Comparison of ENCODE assay signal across 8 cellular contexts in genomic region chr22:50169774-50170341, GRCh38. TPM values are rescaled to one million over a fixed set of nuclear protein-coding genes. Genes with fewer than 3 reads are reported as not detected.
DNase-seq lines count a peak whose midpoint lies in the region; ATAC-seq, FAIRE-seq and TF ChIP-seq lines count a peak whose summit lies in the region.
"Had no signal": no experiment of that assay in that cellular context is flagged by ENCODE, and none has a peak within 500 bp of the region (broad histone marks: within the 10 kb centered on the region; RNA-seq: fewer than 3 reads in every experiment).

No MANE protein-coding gene starts in this region.

- CTCF ChIA-PET in Panc1 (lab: Charles Lee) = no interaction called here
- CTCF ChIA-PET in K562 (lab: Yijun Ruan, JAX; ENCODE audit: low intra/inter-chr PET ratio) = interaction anchor here (0.6 kb wide), 1 partner anchor 41 kb away, joined by 3 read pairs; no protein-coding TSS in a partner anchor
- CTCF ChIA-PET in naive thymus-derived CD4-positive, alpha-beta T cell (lab: Charles Lee) = no interaction called here

- H3K27ac ChIP-seq in H9 (ENCODE audit: insufficient read length, low read depth, low read length) (no peak overlapping the region), Panc1 (ENCODE audit: low read length) (no peak overlapping the region), K562 (ENCODE audit: extremely low read depth, low read depth, low read length) (peak overlapping the region; percentile 65; the same call in 2 of the 3 replicates), uterus (no peak overlapping the region)
- H3K27ac ChIP-seq in naive thymus-derived CD4-positive, alpha-beta T cell (ENCODE audit: low read depth, low read length) = no peak overlapping the region

- no peak overlapping the region for H3K23ac ChIP-seq in H9 (ENCODE audit: insufficient read length, low read depth, low read length)

- intact Hi-C loops in Panc1 (cut with micrococcal nuclease; ENCODE audit: unreplicated experiment) (no loop called here), K562 (cut with micrococcal nuclease) (no loop called here), uterus (cut with DNase I; ENCODE audit: low total_unique reads) (no loop called here)
- intact Hi-C loops in naive thymus-derived CD4-positive, alpha-beta T cell (cut with micrococcal nuclease) = loop anchor here (2.0 to 10.0 kb wide), 2 partner anchors 21 to 175 kb away; no protein-coding TSS in a partner anchor

- peaks cover 5% of the 10 kb centered on the region for H3K23me2 ChIP-seq in H9 (ENCODE audit: insufficient read length, low read depth, low read length, poor library complexity, severe bottlenecking)

- H3K4me1 ChIP-seq in H9 (ENCODE audit: insufficient read depth, low read length) = no peaks in the 10 kb centered on the region
- H3K4me1 ChIP-seq in Panc1 (ENCODE audit: control insufficient read depth, insufficient read depth, low read length) = no peaks in the 10 kb centered on the region
- H3K4me1 ChIP-seq in K562 (replicated peaks in 1 of 2; ENCODE audit: control insufficient read depth in 2 of 2, insufficient read depth in 2 of 2, low read length in 2 of 2) = peaks cover 10 to 47% of the 10 kb centered on the region in 2 experiments; a peak in 4 of 5 replicates
- no peaks in the 10 kb centered on the region for H3K4me1 ChIP-seq in naive thymus-derived CD4-positive, alpha-beta T cell (ENCODE audit: control insufficient read depth in 2 of 2, insufficient read depth in 2 of 2, low read length in 2 of 2)
- peaks cover 0 to 9% of the 10 kb centered on the region in 2 donors for H3K4me1 ChIP-seq in uterus

- TF ChIP-seq EP300 in K562 (IDR thresholded peaks at IDR 0.05; ENCODE audit: low read length) = no peak

- H4K20me1 ChIP-seq in H9 (ENCODE audit: control insufficient read depth, insufficient read depth, insufficient read length) (no peaks in the 10 kb centered on the region), K562 (replicated peaks; ENCODE audit: control insufficient read depth, insufficient read depth, low read length) (no peaks in the 10 kb centered on the region)

- H3K36me3 ChIP-seq in Panc1 (ENCODE audit: control insufficient read depth, insufficient read depth, low read length) (no peaks in the 10 kb centered on the region), K562 (ENCODE audit: control insufficient read depth, insufficient read depth, low read length) (no peaks in the 10 kb centered on the region), uterus (no peaks in the 10 kb centered on the region)
- no peaks in the 10 kb centered on the region for H3K36me3 ChIP-seq in naive thymus-derived CD4-positive, alpha-beta T cell (ENCODE audit: control insufficient read depth in 2 of 3, insufficient read depth in 3 of 3, low read length in 3 of 3)

- H3K4me2 ChIP-seq in H9 (ENCODE audit: insufficient read depth, insufficient read length, low read length) (peak overlapping the region; percentile 11), K562 (ENCODE audit: insufficient read depth, low read length) (no peak overlapping the region; the same call in 1 of the 2 replicates)

- no peak overlapping the region for H2AK5ac ChIP-seq in H9 (ENCODE audit: insufficient read length, low read length)

- TF ChIP-seq CTCF in H9 (conservative IDR thresholded peaks at IDR 0.05) (no peak; the same call in 2 of the 3 replicates), Panc1 (IDR thresholded peaks at IDR 0.05) (no peak), K562 (IDR thresholded peaks at IDR 0.05 in 2 of 3, conservative IDR thresholded peaks at IDR 0.05 in 1 of 3; ENCODE audit: insufficient read depth in 2 of 3, low read depth in 1 of 3, low read length in 3 of 3) (no peak), uterus (IDR thresholded peaks at IDR 0.05) (no peak)

- no peak overlapping the region for H4K5ac ChIP-seq in H9 (ENCODE audit: insufficient read length, low read depth, low read length)

- no peak overlapping the region for H2BK15ac ChIP-seq in H9 (ENCODE audit: low read depth, low read length)

- H2BK12ac ChIP-seq in H9 (ENCODE audit: insufficient read length, low read depth, low read length) = no peak overlapping the region

- no CpG with 5 or more reads among the region's 70 CpGs for WGBS in H9 (ENCODE audit: extremely low coverage, insufficient read length, low lambda C conversion rate)
- 3% methylated on average over 11 of the region's 70 CpGs for WGBS in K562 (ENCODE audit: insufficient coverage, low coverage, missing lambda C conversion rate)

- no peak overlapping the region for H3K56ac ChIP-seq in H9 (ENCODE audit: insufficient read length, low read depth, low read length)

- peaks cover 4 to 10% of the 10 kb centered on the region in 2 experiments for H3K4me1 Mint-ChIP-seq in H9
- H3K4me1 Mint-ChIP-seq in naive thymus-derived CD4-positive, alpha-beta T cell = peaks cover 0 to 6% (median 2%) of the 10 kb centered on the region in 7 donors

- no peak for DNase-seq in H9
- no peak for DNase-seq in Panc1 (ENCODE audit: low read depth, low spot score)
- DNase-seq in K562 (ENCODE audit: extremely low read depth in 1 of 4, low spot score in 3 of 4) = peak; percentile 75 to 84 (median 79)
- DNase-seq in naive thymus-derived CD4-positive, alpha-beta T cell = peak in 2 of 9 donors; percentile 18 to 69
- no peak for DNase-seq in uterus
- no peak for DNase-seq in HPDE6-E6E7 (ENCODE audit: extremely low spot score)

- H2AFZ ChIP-seq in H9 (ENCODE audit: low read length) (no peak overlapping the region), K562 (ENCODE audit: low read depth, low read length) (no peak overlapping the region)

- no peak for FAIRE-seq in K562 (lab: Jason Lieb, UNC)
- FAIRE-seq: TTC549 had no signal

- H2BK120ac ChIP-seq in H9 (ENCODE audit: low read depth, low read length, poor library complexity, severe bottlenecking) = no peak overlapping the region

- no peak for TF ChIP-seq POLR2A in K562 (conservative IDR thresholded peaks at IDR 0.05)
- no peak for TF ChIP-seq POLR2A in uterus (IDR thresholded peaks at IDR 0.05)

- H3K9me3 ChIP-seq in H9 (ENCODE audit: control insufficient read depth, low read depth, low read length) (no peaks in the 10 kb centered on the region), Panc1 (ENCODE audit: control insufficient read depth, insufficient read depth, low read depth, low read length) (no peaks in the 10 kb centered on the region), K562 (replicated peaks; ENCODE audit: control insufficient read depth, insufficient read depth, low read depth, low read length) (no peaks in the 10 kb centered on the region), uterus (no peaks in the 10 kb centered on the region)
- H3K9me3 ChIP-seq in naive thymus-derived CD4-positive, alpha-beta T cell (ENCODE audit: control insufficient read depth in 2 of 3, low read length in 3 of 3) = no peaks in the 10 kb centered on the region

- H3K4ac ChIP-seq in H9 (ENCODE audit: low read depth, low read length) = no peak overlapping the region

- H3K79me2 ChIP-seq in H9 (ENCODE audit: insufficient read depth, low read length) (no peaks in the 10 kb centered on the region), K562 (ENCODE audit: control insufficient read depth, insufficient read depth, low read length) (no peaks in the 10 kb centered on the region)

- H4K8ac ChIP-seq in H9 (replicated peaks; ENCODE audit: insufficient read length, low read depth, low read length) = no peak overlapping the region

- no peak overlapping the region for H2BK20ac ChIP-seq in H9 (ENCODE audit: low read depth, low read length, poor library complexity, severe bottlenecking)

- H3K36me3 Mint-ChIP-seq in H9 (ENCODE audit: insufficient read depth in 1 of 3, low read depth in 3 of 3) = peaks cover 0 to 2% (median 0%) of the 10 kb centered on the region in 3 experiments; a peak in 2 of 7 replicates
- H3K36me3 Mint-ChIP-seq in naive thymus-derived CD4-positive, alpha-beta T cell = no peaks in the 10 kb centered on the region

- BruUV-seq in Panc1 (replicated peaks; lab: Mats Ljungman, UMichigan) (no TSS peak), K562 (replicated peaks; lab: Mats Ljungman, UMichigan) (no TSS peak)

- no peak overlapping the region for H3K9ac ChIP-seq in H9 (ENCODE audit: extremely low read depth, insufficient read length, low read length)
- peak overlapping the region; percentile 46 to 87; a peak in 3 of 4 replicates for H3K9ac ChIP-seq in K562 (ENCODE audit: insufficient read depth in 1 of 2, low read depth in 2 of 2, low read length in 2 of 2)

- H3K27me3 Mint-ChIP-seq in H9 (ENCODE audit: low read depth) = peaks cover 47% of the 10 kb centered on the region
- peaks cover 20 to 48% (median 39%) of the 10 kb centered on the region in 5 donors for H3K27me3 Mint-ChIP-seq in naive thymus-derived CD4-positive, alpha-beta T cell

- TF ChIP-seq RAD21 in K562 (CRISPR knock-in tag; conservative IDR thresholded peaks at IDR 0.05 in 1 of 2, IDR thresholded peaks at IDR 0.05 in 1 of 2) = no peak

- no peak overlapping the region for H3K18ac ChIP-seq in H9 (ENCODE audit: insufficient read length, low read depth, low read length)

- in situ Hi-C loops in Panc1 (cut with HindIII; ENCODE audit: low pct_unique_long_range_greater_than_20kb, low sequenced_read_pairs) (no loop called here), K562 (cut with MboI) (no loop called here)

- POLR2A ChIA-PET in Panc1 (lab: Charles Lee) (no interaction called here), K562 (lab: Yijun Ruan, JAX) (interaction anchor here (0.5 kb wide), 1 partner anchor 20 kb away, joined by 3 read pairs; no protein-coding TSS in a partner anchor)
- POLR2A ChIA-PET in naive thymus-derived CD4-positive, alpha-beta T cell (lab: Charles Lee) = no interaction called here

- no peaks in the 10 kb centered on the region for H3K9me1 ChIP-seq in K562 (ENCODE audit: control insufficient read depth, insufficient read depth, low read length)

- H4K91ac ChIP-seq in H9 (ENCODE audit: insufficient read length, low read depth, low read length) = no peak overlapping the region

- no peak overlapping the region for H3K27ac Mint-ChIP-seq in H9
- no peak overlapping the region for H3K27ac Mint-ChIP-seq in naive thymus-derived CD4-positive, alpha-beta T cell

- H3K9me3 Mint-ChIP-seq in H9 = no peaks in the 10 kb centered on the region; a peak in 1 of 5 replicates
- no peaks in the 10 kb centered on the region for H3K9me3 Mint-ChIP-seq in naive thymus-derived CD4-positive, alpha-beta T cell

- peak overlapping the region; percentile 54 to 78 for H3K4me3 Mint-ChIP-seq in H9
- peak overlapping the region in 6 of 10 donors; percentile 39 to 63 (median 47) for H3K4me3 Mint-ChIP-seq in naive thymus-derived CD4-positive, alpha-beta T cell

- H3K14ac ChIP-seq in H9 (ENCODE audit: insufficient read depth, low read length) = no peak overlapping the region

- H2BK5ac ChIP-seq in H9 (ENCODE audit: insufficient read length, low read length) = no peak overlapping the region

- no peak overlapping the region for H3T11ph ChIP-seq in H9 (ENCODE audit: low read length)

- peak; percentile 59 for ATAC-seq in Panc1
- peak; percentile 80 for ATAC-seq in K562
- ATAC-seq in naive thymus-derived CD4-positive, alpha-beta T cell = peak; percentile 68
- ATAC-seq in GM19351 (IDR thresholded peaks at IDR 0.05; ENCODE audit: unreplicated experiment) = no peak

- H3K27me3 ChIP-seq in H9 (ENCODE audit: insufficient read depth, low read length) (peaks cover 3% of the 10 kb centered on the region; the same call in 1 of the 2 replicates), Panc1 (ENCODE audit: control insufficient read depth, insufficient read depth, low read length) (no peaks in the 10 kb centered on the region), K562 (ENCODE audit: control insufficient read depth in 2 of 2, insufficient read depth in 2 of 2, low read length in 2 of 2) (no peaks in the 10 kb centered on the region), uterus (peaks cover 0 to 2% of the 10 kb centered on the region in 2 donors)
- peaks cover 0 to 4% of the 10 kb centered on the region in 2 donors for H3K27me3 ChIP-seq in naive thymus-derived CD4-positive, alpha-beta T cell (ENCODE audit: control insufficient read depth in 2 of 2, insufficient read depth in 2 of 2, low read length in 2 of 2)

- H3K79me1 ChIP-seq in H9 (ENCODE audit: insufficient read depth, low read depth, low read length, poor library complexity, severe bottlenecking) = no peaks in the 10 kb centered on the region

- H3K4me3 ChIP-seq in Panc1 (ENCODE audit: low read depth in 2 of 2, low read length in 2 of 2) (peak overlapping the region in 1 of 2 experiments; percentile 27; a peak in 3 of 4 replicates), K562 (peak overlapping the region; percentile 34), uterus (peak overlapping the region; percentile 12 to 45)
- no peak overlapping the region for H3K4me3 ChIP-seq in naive thymus-derived CD4-positive, alpha-beta T cell (ENCODE audit: low read length)

RNA-seq across cellular contexts. Expression of gene PANX2, which starts 0.7 kb away (rescaled TPM):
- total RNA-seq in H9 (2021) (6.7 and 8.0 TPM in 2 replicates), Panc1 (2021; ENCODE audit: unreplicated experiment) (0.77 TPM), K562 (2014; rRNA removed) (0.61 and 1.0 TPM in 2 replicates), K562 (2014; rRNA removed; fragmentation: Illumina TruSeq; extraction: Trizol) (0.06 and 0.07 TPM in 2 replicates), K562 (2015; rRNA removed; fragmentation: Illumina TruSeq; extraction: Trizol) (0.15 and 0.29 TPM in 2 replicates), K562 (2021) (3.0 and 3.9 TPM in 2 replicates), uterus (under 1 TPM in 2 of 4 donors, not detected in 2; 0.35 to 0.43 TPM)
- 1.1 TPM for polyA plus RNA-seq in Panc1 (2012; ENCODE audit: insufficient read length)
- total RNA-seq in K562 (2011; cell fraction: chromatin; rRNA removed; ENCODE audit: low replicate concordance) = 2.9 and 7.9 TPM in 2 replicates
- total RNA-seq in K562 (2011; cell fraction: nucleolus; rRNA removed) = 4.5 and 5.7 TPM in 2 replicates
- total RNA-seq in K562 (2011; cell fraction: nucleoplasm; rRNA removed) = 4.0 and 4.1 TPM in 2 replicates
- polyA plus RNA-seq in K562 (2011; rRNA removed) (1.1 and 1.7 TPM in 2 replicates), K562 (2014; fragmentation: Illumina TruSeq; extraction: Trizol) (0.22 and 0.72 TPM in 2 replicates), K562 (2014; fragmentation: Nextera tagmentation; extraction: Ambion mirVana) (under 1 TPM in 1 of 2 experiments, not detected in 1; 0.01 TPM), K562 (2014; rRNA removed) (1.7 and 1.9 TPM in 2 replicates)
- 2.4 and 3.0 TPM in 2 replicates for polyA plus RNA-seq in K562 (2011; cell fraction: cytosol; rRNA removed)
- polyA plus RNA-seq in K562 (2011; cell fraction: nucleus; rRNA removed) = 7.8 and 9.9 TPM in 2 replicates
- 2.1 and 7.6 TPM in 2 replicates for polyA plus RNA-seq in K562 (2012)
- 0.24 and 0.60 TPM in 2 replicates for polyA minus RNA-seq in K562 (2011; rRNA and poly(A)+ RNA removed)
- 1.1 and 2.9 TPM in 2 replicates for polyA minus RNA-seq in K562 (2011; cell fraction: cytosol; rRNA and poly(A)+ RNA removed)
- 1.2 and 1.7 TPM in 2 replicates for polyA minus RNA-seq in K562 (2011; cell fraction: nucleus; rRNA and poly(A)+ RNA removed)
- total RNA-seq in naive thymus-derived CD4-positive, alpha-beta T cell = 1 to 10 TPM in 1 of 5 experiments, under 1 TPM in 2, not detected in 2; 0.27 to 2.0 (median 0.66) TPM
- not detected for polyA plus RNA-seq in naive thymus-derived CD4-positive, alpha-beta T cell

RNA-seq across cellular contexts. Expression of gene TRABD, which starts 15.9 kb away (rescaled TPM):
- total RNA-seq in H9 (2021) = 46.3 and 47.8 TPM in 2 replicates
- 55.7 TPM for total RNA-seq in Panc1 (2021; ENCODE audit: unreplicated experiment)
- polyA plus RNA-seq in Panc1 (2012; ENCODE audit: insufficient read length) = 83.8 TPM
- total RNA-seq in K562 (2011; cell fraction: chromatin; rRNA removed; ENCODE audit: low replicate concordance) = 44.8 and 168 TPM in 2 replicates
- total RNA-seq in K562 (2011; cell fraction: nucleolus; rRNA removed) = 130 and 141 TPM in 2 replicates
- total RNA-seq in K562 (2011; cell fraction: nucleoplasm; rRNA removed) = 69.2 and 70.6 TPM in 2 replicates
- 41.2 and 49.8 TPM in 2 replicates for total RNA-seq in K562 (2014; rRNA removed)
- 1.4 and 2.8 TPM in 2 replicates for total RNA-seq in K562 (2014; rRNA removed; fragmentation: Illumina TruSeq; extraction: Trizol)
- 14.0 and 14.7 TPM in 2 replicates for total RNA-seq in K562 (2015; rRNA removed; fragmentation: Illumina TruSeq; extraction: Trizol)
- total RNA-seq in K562 (2021) = 55.3 and 59.3 TPM in 2 replicates
- polyA plus RNA-seq in K562 (2011; rRNA removed) = 24.3 and 35.9 TPM in 2 replicates
- polyA plus RNA-seq in K562 (2011; cell fraction: cytosol; rRNA removed) = 27.7 and 49.1 TPM in 2 replicates
- 268 and 323 TPM in 2 replicates for polyA plus RNA-seq in K562 (2011; cell fraction: nucleus; rRNA removed)
- polyA plus RNA-seq in K562 (2012) = 38.7 and 63.6 TPM in 2 replicates
- 7.7 and 20.3 TPM in 2 replicates for polyA plus RNA-seq in K562 (2014; fragmentation: Illumina TruSeq; extraction: Trizol)
- under 1 TPM; 0.08 to 0.59 TPM for polyA plus RNA-seq in K562 (2014; fragmentation: Nextera tagmentation; extraction: Ambion mirVana)
- 62.0 and 62.9 TPM in 2 replicates for polyA plus RNA-seq in K562 (2014; rRNA removed)
- polyA minus RNA-seq in K562 (2011; rRNA and poly(A)+ RNA removed) = 4.1 and 8.2 TPM in 2 replicates
- polyA minus RNA-seq in K562 (2011; cell fraction: cytosol; rRNA and poly(A)+ RNA removed) = 15.3 and 18.4 TPM in 2 replicates
- polyA minus RNA-seq in K562 (2011; cell fraction: nucleus; rRNA and poly(A)+ RNA removed) = 21.8 and 25.8 TPM in 2 replicates
- 100 to 1,000 TPM; 106 to 157 (median 124) TPM for total RNA-seq in naive thymus-derived CD4-positive, alpha-beta T cell
- polyA plus RNA-seq in naive thymus-derived CD4-positive, alpha-beta T cell = 10 to 100 TPM; 29.4 to 50.0 TPM
- 10 to 100 TPM in 3 of 4 donors, 1 to 10 TPM in 1; 9.5 to 37.3 (median 15.0) TPM for total RNA-seq in uterus

RNA-seq across cellular contexts. Expression of gene SELENOO, which starts 31.0 kb away (rescaled TPM):
- total RNA-seq in H9 (2021) (19.0 and 20.4 TPM in 2 replicates), Panc1 (2021; ENCODE audit: unreplicated experiment) (34.3 TPM), K562 (2014; rRNA removed) (23.5 and 30.4 TPM in 2 replicates), K562 (2014; rRNA removed; fragmentation: Illumina TruSeq; extraction: Trizol) (0.93 and 1.8 TPM in 2 replicates), K562 (2015; rRNA removed; fragmentation: Illumina TruSeq; extraction: Trizol) (8.3 and 9.2 TPM in 2 replicates), K562 (2021) (22.6 and 24.4 TPM in 2 replicates), uterus (10 to 100 TPM in 2 of 4 donors, 1 to 10 TPM in 2; 1.5 to 22.1 (median 10.0) TPM)
- 60.2 TPM for polyA plus RNA-seq in Panc1 (2012; ENCODE audit: insufficient read length)
- total RNA-seq in K562 (2011; cell fraction: chromatin; rRNA removed; ENCODE audit: low replicate concordance) = 12.6 and 38.1 TPM in 2 replicates
- total RNA-seq in K562 (2011; cell fraction: nucleolus; rRNA removed) = 37.1 and 42.4 TPM in 2 replicates
- 17.2 and 22.2 TPM in 2 replicates for total RNA-seq in K562 (2011; cell fraction: nucleoplasm; rRNA removed)
- polyA plus RNA-seq in K562 (2011; rRNA removed) (9.7 and 14.9 TPM in 2 replicates), K562 (2014; fragmentation: Illumina TruSeq; extraction: Trizol) (2.2 and 11.6 TPM in 2 replicates), K562 (2014; fragmentation: Nextera tagmentation; extraction: Ambion mirVana) (under 1 TPM; 0.37 to 0.84 TPM), K562 (2014; rRNA removed) (24.3 and 24.9 TPM in 2 replicates)
- polyA plus RNA-seq in K562 (2011; cell fraction: cytosol; rRNA removed) = 19.8 and 41.1 TPM in 2 replicates
- 43.7 and 74.3 TPM in 2 replicates for polyA plus RNA-seq in K562 (2011; cell fraction: nucleus; rRNA removed)
- polyA plus RNA-seq in K562 (2012) = 15.4 and 21.7 TPM in 2 replicates
- polyA minus RNA-seq in K562 (2011; rRNA and poly(A)+ RNA removed) = 3.3 and 5.5 TPM in 2 replicates
- polyA minus RNA-seq in K562 (2011; cell fraction: cytosol; rRNA and poly(A)+ RNA removed) = 8.8 and 11.2 TPM in 2 replicates
- polyA minus RNA-seq in K562 (2011; cell fraction: nucleus; rRNA and poly(A)+ RNA removed) = 7.8 TPM in 2 replicates
- total RNA-seq in naive thymus-derived CD4-positive, alpha-beta T cell = 10 to 100 TPM; 26.7 to 36.6 (median 32.4) TPM
- 1 to 10 TPM; 3.4 to 5.9 TPM for polyA plus RNA-seq in naive thymus-derived CD4-positive, alpha-beta T cell

Comparison
In these comparisons a context has a peak if more than half of its experiments do, and no peak if none do; other contexts are left out.
1. DNase-seq: peak in K562 (4 of 4); none in H9 (single experiment), Panc1 (single experiment), uterus (0 of 2) and HPDE6-E6E7 (single experiment).
2. intact Hi-C loops: an anchor here in naive thymus-derived CD4-positive, alpha-beta T cell (2.0 to 10.0 kb wide); none called in Panc1, K562 and uterus.